12 cellular contexts compared by ENCODE assay signal in the genomic region with DNA sequence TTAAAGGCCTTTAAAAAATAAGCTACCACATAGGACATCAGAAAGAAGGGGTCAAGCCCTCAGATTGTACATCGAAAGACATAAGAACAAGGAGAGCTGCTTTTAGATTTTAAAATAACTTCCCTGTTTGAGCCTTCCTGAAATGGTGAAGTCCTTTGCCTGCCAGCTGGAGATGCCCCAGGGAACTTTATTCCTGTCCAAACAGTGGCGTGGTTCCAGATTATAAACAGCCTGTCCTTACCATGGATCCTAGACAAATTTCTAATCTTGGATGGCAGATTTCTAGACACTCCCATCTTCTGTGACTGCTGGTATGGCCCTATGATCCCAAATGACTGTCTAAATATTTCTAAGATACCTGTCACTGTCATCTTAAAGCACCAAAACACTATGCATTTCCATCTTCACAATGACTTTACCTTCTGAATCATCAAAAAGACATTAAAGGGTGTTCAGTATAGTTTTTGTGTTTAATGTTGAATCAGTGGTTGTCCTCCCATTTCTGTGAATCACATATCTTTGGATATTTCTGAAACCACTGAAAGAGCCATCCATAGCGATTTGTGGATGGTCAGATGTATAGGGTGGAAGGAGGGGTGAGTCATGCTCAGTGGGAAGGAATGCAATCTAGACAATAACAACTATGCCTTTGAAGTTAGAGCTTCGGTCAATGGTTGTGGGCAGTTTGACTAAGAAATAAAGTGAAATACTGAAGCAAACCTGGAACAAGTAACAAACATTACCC. TPM values are rescaled to one million over a fixed set of nuclear protein-coding genes. Genes with fewer than 3 reads are reported as not detected.
DNase-seq lines count a peak whose midpoint lies in the region; ATAC-seq and TF ChIP-seq lines count a peak whose summit lies in the region.
"Had no signal": no experiment of that assay in that cellular context is flagged by ENCODE, and none has a peak within 500 bp of the region (broad histone marks: within the 10 kb centered on the region; RNA-seq: fewer than 3 reads in every experiment).

No MANE protein-coding gene starts in this region.

- H3K27me3 Mint-ChIP-seq in activated T-cell treated with anti-CD3 and anti-CD28 coated beads, Interleukin-2, amount 50 U/mL, for 4 hours (ENCODE audit: low read depth) = peaks cover 14% of the 10 kb centered on the region
- peaks cover 13% of the 10 kb centered on the region for H3K27me3 Mint-ChIP-seq in CD4-positive, alpha-beta T cell

- no peak for TF ChIP-seq CTCF in CD4-positive, alpha-beta T cell (IDR thresholded peaks at IDR 0.05)

- intact Hi-C loops in CD4-positive, alpha-beta T cell (cut with DNase I, micrococcal nuclease) = no loop called here

- no peak overlapping the region for H3K27ac ChIP-seq in CD4-positive, alpha-beta T cell (ENCODE audit: low read depth, low read length)

- POLR2A ChIA-PET in CD4-positive, alpha-beta T cell (lab: Charles Lee) = interaction anchor here (0.7 kb wide), 1 partner anchor 20 kb away, joined by 4 read pairs; no protein-coding TSS in a partner anchor

- H3K9me3 ChIP-seq in CD4-positive, alpha-beta T cell (ENCODE audit: control insufficient read depth, low read length) = no peaks in the 10 kb centered on the region

- H3K9me3 Mint-ChIP-seq in activated T-cell treated with anti-CD3 and anti-CD28 coated beads, Interleukin-2, amount 50 U/mL, for 4 hours = no peaks in the 10 kb centered on the region
- no peaks in the 10 kb centered on the region for H3K9me3 Mint-ChIP-seq in CD4-positive, alpha-beta T cell
- H3K9me3 Mint-ChIP-seq: naive B cell had no signal

- DNase-seq in activated T-cell treated with anti-CD3 and anti-CD28 coated beads, Interleukin-2, amount 50 U/mL, for 4 hours = no peak
- DNase-seq in activated T-cell treated with anti-CD3 and anti-CD28 coated beads for 4 hours (no peak), astrocyte of the hippocampus (ENCODE audit: low read depth, low spot score) (peak; percentile 91), hepatic stellate cell (ENCODE audit: low spot score) (peak; percentile 28), superior temporal gyrus (ENCODE audit: extremely low spot score) (peak; percentile 29), HuH-7.5 (ENCODE audit: low spot score) (no peak)
- no peak for DNase-seq in CD4-positive, alpha-beta T cell
- DNase-seq: activated naive CD4-positive, alpha-beta T cell; naive B cell; T-helper 17 cell had no signal

- CTCF ChIA-PET in CD4-positive, alpha-beta T cell (lab: Charles Lee) = no interaction called here

- H3K4me3 Mint-ChIP-seq in activated T-cell treated with anti-CD3 and anti-CD28 coated beads, Interleukin-2, amount 50 U/mL, for 4 hours = no peak overlapping the region
- no peak overlapping the region for H3K4me3 Mint-ChIP-seq in CD4-positive, alpha-beta T cell
- H3K4me3 Mint-ChIP-seq: B cell, T-helper 17 cell had no signal

- H3K4me1 Mint-ChIP-seq in activated T-cell treated with anti-CD3 and anti-CD28 coated beads, Interleukin-2, amount 50 U/mL, for 4 hours (ENCODE audit: low read depth) = peaks cover 3% of the 10 kb centered on the region
- no peaks in the 10 kb centered on the region for H3K4me1 Mint-ChIP-seq in CD4-positive, alpha-beta T cell (ENCODE audit: low read depth)

- H3K27ac Mint-ChIP-seq in CD4-positive, alpha-beta T cell = no peak overlapping the region
- H3K27ac Mint-ChIP-seq: B cell, naive B cell, T-helper 17 cell had no signal

- H3K36me3 Mint-ChIP-seq in activated T-cell treated with anti-CD3 and anti-CD28 coated beads, Interleukin-2, amount 50 U/mL, for 4 hours (ENCODE audit: insufficient read depth) = no peaks in the 10 kb centered on the region
- no peaks in the 10 kb centered on the region for H3K36me3 Mint-ChIP-seq in CD4-positive, alpha-beta T cell (ENCODE audit: low read depth)
- H3K36me3 Mint-ChIP-seq: naive B cell had no signal

- peaks cover 18% of the 10 kb centered on the region for H3K27me3 ChIP-seq in CD4-positive, alpha-beta T cell (ENCODE audit: control insufficient read depth, insufficient read depth, low read length)

- peak; percentile 37 to 56 for ATAC-seq in activated T-cell treated with anti-CD3 and anti-CD28 coated beads, Interleukin-2, amount 50 U/mL, for 4 hours
- no peak for ATAC-seq in CD4-positive, alpha-beta T cell (ENCODE audit: poor library complexity)
- no peak for ATAC-seq in HG02840 (IDR thresholded peaks at IDR 0.05; ENCODE audit: low FRiP score, unreplicated experiment)
- ATAC-seq: T-helper 17 cell had no signal

RNA-seq across cellular contexts. Expression of gene ILDR2, which starts 23.2 kb away (rescaled TPM):
- total RNA-seq in activated T-cell treated with anti-CD3 and anti-CD28 coated beads, Interleukin-2, amount 50 U/mL, for 4 hours = 1 to 10 TPM; 3.8 to 6.2 (median 4.8) TPM
- total RNA-seq in CD4-positive, alpha-beta T cell = under 1 TPM; 0.47 to 0.67 TPM
- total RNA-seq: B cell had no signal

RNA-seq across cellular contexts. Expression of gene MAEL, which starts 36.9 kb away (rescaled TPM):
- total RNA-seq in activated T-cell treated with anti-CD3 and anti-CD28 coated beads, Interleukin-2, amount 50 U/mL, for 4 hours = under 1 TPM in 1 of 3 donors, not detected in 2; 0.18 TPM
- not detected for total RNA-seq in CD4-positive, alpha-beta T cell
- total RNA-seq: B cell, T-helper 17 cell had no signal

Comparison
In these comparisons a context has a peak if more than half of its experiments do, and no peak if none do; other contexts are left out.
1. ATAC-seq: peak in activated T-cell treated with anti-CD3 and anti-CD28 coated beads, Interleukin-2, amount 50 U/mL, for 4 hours (2 of 2); none in CD4-positive, alpha-beta T cell (single experiment) and HG02840 (single experiment).
2. DNase-seq: peak in astrocyte of the hippocampus (single experiment), hepatic stellate cell (single experiment) and superior temporal gyrus (single experiment); none in activated T-cell treated with anti-CD3 and anti-CD28 coated beads, Interleukin-2, amount 50 U/mL, for 4 hours (single experiment), activated T-cell treated with anti-CD3 and anti-CD28 coated beads for 4 hours (single experiment), HuH-7.5 (single experiment) and CD4-positive, alpha-beta T cell (0 of 10).